Comparison of ENCODE assay signal across 26 cellular contexts in genomic region chr9:28443461-28443860, GRCh38.
"Had no signal": no experiment of that assay in that cellular context is flagged by ENCODE, and none has a peak within 500 bp of the region (broad histone marks: within the 10 kb centered on the region; RNA-seq: fewer than 3 reads in every experiment).

No MANE protein-coding gene starts in this region.

- H3K36me3 Mint-ChIP-seq: mesothelial cell of epicardium, naive B cell, natural killer cell, neural progenitor cell had no signal

- H3K9me3 Mint-ChIP-seq: nephron progenitor cell; stimulated activated naive CD8-positive, alpha-beta T cell treated with anti-CD3 and anti-CD28 coated beads, Interleukin-15, Interleukin-2, amounts not matched to agents 100 ng/mL and 50 ng/mL, for 24 hours had no signal

- H3K27me3 ChIP-seq: left lung, neural progenitor cell, ovary, suprapubic skin, tibial artery, vagina had no signal

- H3K27ac ChIP-seq: left lung, neural progenitor cell, ovary, skin epidermis, suprapubic skin, thoracic aorta, tibial artery, vagina had no signal

- H3K4me2 ChIP-seq: neural progenitor cell had no signal

- H3K27me3 Mint-ChIP-seq: naive B cell; progenitor cell of endocrine pancreas; stimulated activated naive CD8-positive, alpha-beta T cell treated with anti-CD3 and anti-CD28 coated beads, Interleukin-15, Interleukin-2, amounts not matched to agents 100 ng/mL and 50 ng/mL, for 24 hours had no signal

- H3K9ac ChIP-seq: neural progenitor cell had no signal

- H3K4me1 ChIP-seq: left lung, suprapubic skin, tibial artery, vagina had no signal

- DNase-seq: hippocampal formation; immature natural killer cell; kidney; left colon; naive B cell; natural killer cell; nephron progenitor cell; ovary; stimulated activated CD4-positive, alpha-beta T cell treated with anti-CD3 and anti-CD28 coated beads, Interleukin-2, amount 100 ng/mL, for 48 hours; stimulated activated CD4-positive, alpha-beta T cell treated with anti-CD3 and anti-CD28 coated beads, Interleukin-4, amount 100 ng/mL, for 4 hours; stimulated activated CD8-positive, alpha-beta memory T cell treated with anti-CD3 and anti-CD28 coated beads, Interleukin-4, amount 100 ng/mL, for 48 hours; stimulated activated naive CD4-positive, alpha-beta T cell; tibial artery; trophoblast cell had no signal

- H3K9me3 ChIP-seq: ovary, thoracic aorta, vagina had no signal

- H2AFZ ChIP-seq: neural progenitor cell had no signal

- H3K36me3 ChIP-seq: left lung, neural progenitor cell, ovary, suprapubic skin, thoracic aorta, tibial artery, vagina had no signal

- H3K4me3 ChIP-seq: left lung, lung, neural progenitor cell, ovary, skin epidermis, suprapubic skin, thoracic aorta, tibial artery, vagina had no signal

- H3K27ac Mint-ChIP-seq: immature natural killer cell; mesothelial cell of epicardium; naive B cell; natural killer cell; nephron progenitor cell; neural progenitor cell; progenitor cell of endocrine pancreas; stimulated activated naive CD8-positive, alpha-beta T cell treated with anti-CD3 and anti-CD28 coated beads, Interleukin-15, Interleukin-2, amounts not matched to agents 100 ng/mL and 50 ng/mL, for 24 hours had no signal

- H3K4me1 Mint-ChIP-seq: immature natural killer cell, naive B cell, natural killer cell, nephron progenitor cell had no signal

- FAIRE-seq: islet of Langerhans, kidney had no signal

- ATAC-seq: left colon, left lung, natural killer cell, sciatic nerve had no signal

- H3K4me3 Mint-ChIP-seq: immature natural killer cell; mesothelial cell of epicardium; naive B cell; natural killer cell; nephron progenitor cell; neural progenitor cell; stimulated activated naive CD8-positive, alpha-beta T cell treated with anti-CD3 and anti-CD28 coated beads, Interleukin-15, Interleukin-2, amounts not matched to agents 100 ng/mL and 50 ng/mL, for 24 hours had no signal
